8 cellular contexts compared by ENCODE assay signal in the genomic region with DNA sequence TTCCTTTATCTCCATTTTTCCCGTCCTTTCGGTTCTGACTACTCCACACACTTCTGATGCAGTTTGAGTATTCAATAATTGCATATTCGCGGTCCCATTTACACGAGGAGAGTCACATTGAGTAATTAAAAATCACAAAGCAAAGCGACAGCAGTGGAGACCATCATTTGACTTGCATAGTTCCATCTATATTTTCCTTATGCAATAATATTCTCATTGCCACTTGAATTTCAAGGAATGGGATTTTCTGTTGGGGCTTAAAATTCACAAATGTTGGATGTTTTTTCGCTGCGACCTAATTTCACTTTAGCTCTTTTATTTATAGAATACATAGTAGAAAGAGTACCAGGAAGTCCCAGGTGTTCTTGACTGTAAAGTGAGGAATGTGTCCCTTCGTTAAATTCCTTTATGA.
A peak's percentile ranks its signal among the peaks of the same experiment; 100 is the strongest.
DNase-seq lines count a peak whose midpoint lies in the region; ATAC-seq and TF ChIP-seq lines count a peak whose summit lies in the region.

No MANE protein-coding gene starts in this region.

- no peaks in the 10 kb centered on the region for H4K20me1 ChIP-seq in BLaER1
- H4K20me1 ChIP-seq in Loucy (ENCODE audit: insufficient read depth, low read length, poor library complexity, severe bottlenecking), result no peaks in the 10 kb centered on the region

- H2AFZ ChIP-seq in Loucy (ENCODE audit: low read length), result peak overlapping the region; percentile 95

- no peaks in the 10 kb centered on the region for H3F3A ChIP-seq in Loucy (ENCODE audit: low read depth)

- H3K4me2 ChIP-seq in BLaER1, result peak overlapping the region; percentile 79
- peak overlapping the region; percentile 95 for H3K4me2 ChIP-seq in Loucy (ENCODE audit: low read depth, low read length, poor library complexity, severe bottlenecking)

- H3K27ac Mint-ChIP-seq in dendritic cell treated with granulocyte-macrophage colony-stimulating factor and Interleukin-4, amounts not matched to agents 40 ng/mL and 50 ng/mL, for 4 days, result peak overlapping the region; percentile 88
- H3K27ac Mint-ChIP-seq in nephron progenitor cell, result peak overlapping the region; percentile 2

- peak overlapping the region; percentile 77 for H3K4me3 ChIP-seq in BLaER1
- H3K4me3 ChIP-seq in Loucy (ENCODE audit: low read length, poor library complexity, severe bottlenecking), result peak overlapping the region; percentile 77

- peaks cover 14% of the 10 kb centered on the region for H3K36me3 Mint-ChIP-seq in dendritic cell treated with granulocyte-macrophage colony-stimulating factor and Interleukin-4, amounts not matched to agents 40 ng/mL and 50 ng/mL, for 4 days (ENCODE audit: low read depth)
- peaks cover 6% of the 10 kb centered on the region for H3K36me3 Mint-ChIP-seq in nephron progenitor cell (ENCODE audit: low read depth)

- H3K4me3 Mint-ChIP-seq in dendritic cell treated with granulocyte-macrophage colony-stimulating factor and Interleukin-4, amounts not matched to agents 40 ng/mL and 50 ng/mL, for 4 days, result peak overlapping the region; percentile 89
- peak overlapping the region; percentile 88 for H3K4me3 Mint-ChIP-seq in nephron progenitor cell

- TF ChIP-seq CTCF in Loucy (conservative IDR thresholded peaks at IDR 0.05; ENCODE audit: low read length) (no peak), nephron progenitor cell (IDR thresholded peaks at IDR 0.05) (no peak)

- H3K9me3 ChIP-seq in BLaER1 (no peaks in the 10 kb centered on the region), Loucy (ENCODE audit: insufficient read depth, low read depth, low read length) (no peaks in the 10 kb centered on the region)

- H3K27me3 Mint-ChIP-seq in dendritic cell treated with granulocyte-macrophage colony-stimulating factor and Interleukin-4, amounts not matched to agents 40 ng/mL and 50 ng/mL, for 4 days, result peaks cover 9% of the 10 kb centered on the region
- H3K27me3 Mint-ChIP-seq in nephron progenitor cell (ENCODE audit: low read depth, poor library complexity), result peaks cover 12% of the 10 kb centered on the region

- no peaks in the 10 kb centered on the region for H3K27me3 ChIP-seq in BLaER1
- no peaks in the 10 kb centered on the region for H3K27me3 ChIP-seq in Loucy (ENCODE audit: insufficient read depth, low read length, poor library complexity, severe bottlenecking)

- H3K4me1 ChIP-seq in BLaER1 (peaks cover 21% of the 10 kb centered on the region), Loucy (ENCODE audit: insufficient read depth, low read length, poor library complexity, severe bottlenecking) (peaks cover 37% of the 10 kb centered on the region)

- intact Hi-C loops in dendritic cell treated with granulocyte-macrophage colony-stimulating factor and Interleukin-4, amounts not matched to agents 40 ng/mL and 50 ng/mL, for 4 days (cut with micrococcal nuclease), result loop anchor here (5.0 kb wide), 2 partner anchors 49 to 191 kb away; no protein-coding TSS in a partner anchor

- H3K9ac ChIP-seq in BLaER1 (peak overlapping the region; percentile 87; the same call in 1 of the 2 replicates), Loucy (ENCODE audit: low read depth, low read length, poor library complexity, severe bottlenecking) (peak overlapping the region; percentile 83)

- DNase-seq in nephron progenitor cell (no peak), germinal center (ENCODE audit: low spot score) (no peak), globus pallidus (ENCODE audit: low spot score) (no peak)
- no peak for DNase-seq in stimulated activated CD4-positive, alpha-beta T cell treated with anti-CD3 and anti-CD28 coated beads, Interleukin-4, amount 100 ng/mL, for 24 hours

- no peak for ATAC-seq in GM19035 (IDR thresholded peaks at IDR 0.05; ENCODE audit: unreplicated experiment)

- H3K9me3 Mint-ChIP-seq in dendritic cell treated with granulocyte-macrophage colony-stimulating factor and Interleukin-4, amounts not matched to agents 40 ng/mL and 50 ng/mL, for 4 days, result no peaks in the 10 kb centered on the region
- H3K9me3 Mint-ChIP-seq in nephron progenitor cell, result peaks cover 5% of the 10 kb centered on the region

- H3K9me2 ChIP-seq in Loucy (replicated peaks; ENCODE audit: low read depth, low read length), result no peaks in the 10 kb centered on the region

- peaks cover 33% of the 10 kb centered on the region for H3K79me2 ChIP-seq in Loucy (ENCODE audit: insufficient read depth, low read length)

- peaks cover 18% of the 10 kb centered on the region for H3K4me1 Mint-ChIP-seq in dendritic cell treated with granulocyte-macrophage colony-stimulating factor and Interleukin-4, amounts not matched to agents 40 ng/mL and 50 ng/mL, for 4 days (ENCODE audit: low read depth)
- peaks cover 27% of the 10 kb centered on the region for H3K4me1 Mint-ChIP-seq in nephron progenitor cell

- H3K36me3 ChIP-seq in BLaER1 (no peaks in the 10 kb centered on the region), Loucy (ENCODE audit: insufficient read depth, low read length) (no peaks in the 10 kb centered on the region)

- no peak overlapping the region; the same call in 1 of the 2 replicates for H3K27ac ChIP-seq in BLaER1
